In the genomic region with DNA sequence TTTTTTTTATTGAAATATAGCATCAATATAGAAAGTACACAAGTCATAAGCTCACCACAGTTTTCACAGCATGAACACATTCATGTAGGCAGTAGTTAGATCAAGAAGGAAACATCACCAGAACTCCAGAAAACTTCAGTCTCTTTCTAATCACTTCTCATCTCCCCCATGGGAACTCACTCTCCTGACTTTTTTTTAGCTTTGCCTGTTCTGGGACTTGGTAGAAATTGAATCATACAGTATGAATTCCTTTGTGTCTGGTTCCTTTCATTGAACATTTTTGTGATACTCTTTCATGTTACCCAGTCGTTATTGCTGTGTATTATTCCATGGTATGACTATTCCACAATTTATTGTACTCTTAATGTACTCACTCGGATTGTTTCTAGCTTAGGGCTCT, we compare ENCODE assay signal across 19 cellular contexts.
DNase-seq lines count a peak whose midpoint lies in the region; ATAC-seq, FAIRE-seq and TF ChIP-seq lines count a peak whose summit lies in the region.
"Had no signal": no experiment of that assay in that cellular context is flagged by ENCODE, and none has a peak within 500 bp of the region (broad histone marks: within the 10 kb centered on the region; RNA-seq: fewer than 3 reads in every experiment).

No MANE protein-coding gene starts in this region.

- DNase-seq in GM12891 (ENCODE audit: insufficient read length, low spot score) = no peak
- DNase-seq in WTC11 (ENCODE audit: low spot score) = no peak
- peak; percentile 57 for DNase-seq in fibroblast of the aortic adventitia (ENCODE audit: low read depth)
- DNase-seq in sciatic nerve (ENCODE audit: low spot score) = no peak
- DNase-seq in HK-2 (ENCODE audit: unreplicated experiment) = no peak
- DNase-seq in Karpas-422 = no peak
- no peak for DNase-seq in NCI-H1417 treated with DMSO at 0.1 percent for 48 hours (lab: John Stamatoyannopoulos, UW)
- no peak for DNase-seq in urothelium cell line (ENCODE audit: low spot score)
- DNase-seq: activated T-cell treated with anti-CD3 and anti-CD28 coated beads for 4 hours; DND-41; NCI-H1092; NCI-H2171; NCI-H82; occipital lobe; stimulated activated naive CD4-positive, alpha-beta T cell treated with Interleukin-2 at 50 U/mL for 16 hours had no signal

- intact Hi-C loops in sciatic nerve (cut with DNase I) = no loop called here

- no peak overlapping the region for H3K27ac ChIP-seq in Karpas-422 (ENCODE audit: low read length)
- H3K27ac ChIP-seq: vagina had no signal

- peaks cover 37% of the 10 kb centered on the region for H3K79me2 ChIP-seq in Karpas-422 (ENCODE audit: low read length)

- no peak overlapping the region for H3K4me3 Mint-ChIP-seq in WTC11
- H3K4me3 Mint-ChIP-seq: IgD-negative memory B cell had no signal

- ATAC-seq in WTC11 (no peak), sciatic nerve (peak; percentile 23)

- H3K27me3 Mint-ChIP-seq in WTC11 (ENCODE audit: low read depth) = no peaks in the 10 kb centered on the region
- H3K27me3 Mint-ChIP-seq: IgD-negative memory B cell had no signal

- no peak overlapping the region for H3K9ac ChIP-seq in Karpas-422 (ENCODE audit: low read length)

- peaks cover 10% of the 10 kb centered on the region for H3K36me3 Mint-ChIP-seq in WTC11

- no peak overlapping the region for H3K27ac Mint-ChIP-seq in WTC11
- H3K27ac Mint-ChIP-seq: IgD-negative memory B cell had no signal

- TF ChIP-seq CTCF in WTC11 (IDR thresholded peaks at IDR 0.05) = no peak
- TF ChIP-seq CTCF in fibroblast of the aortic adventitia (IDR thresholded peaks at IDR 0.05; ENCODE audit: insufficient read depth, low read length) = no peak

- CTCF ChIA-PET in WTC11 (lab: Charles Lee) = interaction anchor here (0.6 to 1.4 kb wide), 2 partner anchors 19 to 231 kb away, joined by 4 to 5 read pairs; no protein-coding TSS in a partner anchor

- POLR2A ChIA-PET in WTC11 (lab: Charles Lee) = no interaction called here

- H3K9me3 ChIP-seq in Karpas-422 (ENCODE audit: low read length) = no peaks in the 10 kb centered on the region
- H3K9me3 ChIP-seq: BE2C, vagina had no signal

- no peak overlapping the region for H3K4me2 ChIP-seq in Karpas-422 (ENCODE audit: low read depth, low read length, poor library complexity, severe bottlenecking)

- H3K4me3 ChIP-seq in fibroblast of the aortic adventitia (ENCODE audit: low read depth, low read length) (no peak overlapping the region), Karpas-422 (ENCODE audit: low read length) (no peak overlapping the region)
- H3K4me3 ChIP-seq: vagina had no signal

- H3K4me1 Mint-ChIP-seq in WTC11 = peaks cover 13% of the 10 kb centered on the region

- FAIRE-seq in GM12891 (lab: Jason Lieb, UNC) (peak; percentile 74), urothelium cell line (lab: Jason Lieb, UNC) (no peak)
- FAIRE-seq: H54 had no signal

- no peak overlapping the region for H2AFZ ChIP-seq in Karpas-422 (ENCODE audit: low read length)

- no peaks in the 10 kb centered on the region for H3K4me1 ChIP-seq in Karpas-422 (ENCODE audit: low read length)
- H3K4me1 ChIP-seq: BE2C had no signal

- no peaks in the 10 kb centered on the region for H3K9me3 Mint-ChIP-seq in WTC11
- H3K9me3 Mint-ChIP-seq: IgD-negative memory B cell had no signal

- peaks cover 36% of the 10 kb centered on the region; the same call in 1 of the 2 replicates for H3K36me3 ChIP-seq in Karpas-422 (ENCODE audit: insufficient read depth, low read length)
- H3K36me3 ChIP-seq: BE2C, vagina had no signal

- H4K20me1 ChIP-seq in Karpas-422 (ENCODE audit: insufficient read depth, low read depth, low read length) = no peaks in the 10 kb centered on the region

- H3K9me2 ChIP-seq in Karpas-422 (replicated peaks; ENCODE audit: insufficient read depth, low read length) = no peaks in the 10 kb centered on the region

- no peaks in the 10 kb centered on the region for H3K27me3 ChIP-seq in Karpas-422 (ENCODE audit: low read length)
- H3K27me3 ChIP-seq: BE2C, vagina had no signal

- no peak for TF ChIP-seq POLR2A in GM12891 (IDR thresholded peaks at IDR 0.05; ENCODE audit: low read depth, low read length)

TF ChIP-seq in GM12891, 5 proteins besides CTCF, POLR2A, EP300 and RAD21:
- TF ChIP-seq POU2F2 (IDR thresholded peaks at IDR 0.05; ENCODE audit: low read depth, low read length) (no peak), PAX5 (IDR thresholded peaks at IDR 0.05; ENCODE audit: insufficient read depth, low read length, severe bottlenecking) (no peak), SPI1 (IDR thresholded peaks at IDR 0.05; ENCODE audit: low read depth, low read length) (no peak)

TF ChIP-seq in WTC11, 78 proteins besides CTCF, POLR2A, EP300 and RAD21:
- TF ChIP-seq NR3C1 (CRISPR knock-in tag; conservative IDR thresholded peaks at IDR 0.05; ENCODE audit: low read depth) (no peak), ZNF425 (CRISPR knock-in tag; conservative IDR thresholded peaks at IDR 0.05) (no peak)
- TF ChIP-seq, protein P1, sequence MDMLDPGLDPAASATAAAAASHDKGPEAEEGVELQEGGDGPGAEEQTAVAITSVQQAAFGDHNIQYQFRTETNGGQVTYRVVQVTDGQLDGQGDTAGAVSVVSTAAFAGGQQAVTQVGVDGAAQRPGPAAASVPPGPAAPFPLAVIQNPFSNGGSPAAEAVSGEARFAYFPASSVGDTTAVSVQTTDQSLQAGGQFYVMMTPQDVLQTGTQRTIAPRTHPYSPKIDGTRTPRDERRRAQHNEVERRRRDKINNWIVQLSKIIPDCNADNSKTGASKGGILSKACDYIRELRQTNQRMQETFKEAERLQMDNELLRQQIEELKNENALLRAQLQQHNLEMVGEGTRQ (CRISPR knock-in tag; IDR thresholded peaks at IDR 0.05) = peak; percentile 4; the same call in 1 of the 2 replicates
TF ChIP-seq in WTC11: peak in this region for 1.
